1 cellular context compared by ENCODE assay signal in genomic region chr14:64293976-64294671, GRCh38.
TF ChIP-seq lines count a peak whose summit lies in the region.

TSS of gene ESR2 (minus strand) at chr14:64294371. CDS start at chr14:64282985, 11,386 bp downstream.

TF ChIP-seq in H1, 55 proteins besides CTCF, POLR2A, EP300 and RAD21 (continued from another document):
- 0 out of 2 replicates have a peak, but pooled peaks have one; percentile 2 for TF ChIP-seq ATF3 (IDR thresholded peaks at IDR 0.05; ENCODE audit: insufficient read depth, low read depth, low read length)
- no peak for TF ChIP-seq PHF8 (conservative IDR thresholded peaks at IDR 0.05; ENCODE audit: low read depth, low read length)
- TF ChIP-seq, protein P1, sequence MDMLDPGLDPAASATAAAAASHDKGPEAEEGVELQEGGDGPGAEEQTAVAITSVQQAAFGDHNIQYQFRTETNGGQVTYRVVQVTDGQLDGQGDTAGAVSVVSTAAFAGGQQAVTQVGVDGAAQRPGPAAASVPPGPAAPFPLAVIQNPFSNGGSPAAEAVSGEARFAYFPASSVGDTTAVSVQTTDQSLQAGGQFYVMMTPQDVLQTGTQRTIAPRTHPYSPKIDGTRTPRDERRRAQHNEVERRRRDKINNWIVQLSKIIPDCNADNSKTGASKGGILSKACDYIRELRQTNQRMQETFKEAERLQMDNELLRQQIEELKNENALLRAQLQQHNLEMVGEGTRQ (IDR thresholded peaks at IDR 0.05; ENCODE audit: low read length): peak; percentile 54; the same call in 1 of the 2 replicates
- peak; percentile 42 for TF ChIP-seq ASH2L (IDR thresholded peaks at IDR 0.05; ENCODE audit: low read length)
- TF ChIP-seq MAX (IDR thresholded peaks at IDR 0.05): peak; percentile 83
- TF ChIP-seq MAFK (IDR thresholded peaks at IDR 0.05; ENCODE audit: low read depth, low read length): no peak
- no peak for TF ChIP-seq GABPA (IDR thresholded peaks at IDR 0.05; ENCODE audit: borderline replicate concordance, insufficient read depth, low read length)
- TF ChIP-seq JUN (IDR thresholded peaks at IDR 0.05; ENCODE audit: low read depth, low read length): no peak
- peak; percentile 84 for TF ChIP-seq E2F6 (IDR thresholded peaks at IDR 0.05)
TF ChIP-seq in H1: peak in this region for 11.
